In the genomic region with DNA sequence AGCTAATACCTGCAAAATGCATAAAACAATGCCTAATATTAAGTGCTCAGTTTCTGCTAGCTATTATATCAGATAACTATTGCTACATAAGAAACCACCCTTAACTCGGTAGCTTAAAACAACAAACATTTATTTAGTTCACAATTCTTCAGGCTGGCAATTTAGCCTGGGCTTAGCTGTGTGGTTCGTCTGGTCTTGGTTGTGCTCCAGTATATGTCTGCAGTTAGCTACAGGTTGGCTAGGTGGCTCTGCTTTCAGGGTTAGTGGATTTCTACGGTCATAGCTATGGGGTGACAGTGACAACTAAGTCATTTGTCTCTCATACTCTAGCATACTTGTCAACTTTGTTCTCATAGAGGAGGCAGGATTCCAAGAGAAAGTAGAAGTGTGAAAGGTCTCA, we compare ENCODE assay signal across 26 cellular contexts.
"Had no signal": no experiment of that assay in that cellular context is flagged by ENCODE, and none has a peak within 500 bp of the region (broad histone marks: within the 10 kb centered on the region; RNA-seq: fewer than 3 reads in every experiment).

No MANE protein-coding gene starts in this region.

- H3K27ac ChIP-seq: stomach, suprapubic skin, testis, thoracic aorta, thyroid gland, tibial artery, tibial nerve, transverse colon, upper lobe of left lung, upper lobe of right lung, uterus, vagina had no signal

- H3K4me3 ChIP-seq: stomach, suprapubic skin, testis, thoracic aorta, thyroid gland, tibial artery, tibial nerve, transverse colon, upper lobe of left lung, upper lobe of right lung, uterus, vagina had no signal

- DNase-seq: stimulated activated CD4-positive, alpha-beta T cell treated with anti-CD3 and anti-CD28 coated beads, Interleukin-2, amount 100 ng/mL, for 48 hours; stimulated activated CD4-positive, alpha-beta T cell treated with anti-CD3 and anti-CD28 coated beads, Interleukin-4, amount 100 ng/mL, for 1 hour; stimulated activated CD4-positive, alpha-beta T cell treated with anti-CD3 and anti-CD28 coated beads, Interleukin-4, amount 100 ng/mL, for 24 hours; stimulated activated CD4-positive, alpha-beta T cell treated with anti-CD3 and anti-CD28 coated beads, Interleukin-4, amount 100 ng/mL, for 4 hours; stimulated activated CD8-positive, alpha-beta memory T cell treated with anti-CD3 and anti-CD28 coated beads, Interleukin-4, amount 100 ng/mL, for 48 hours; stimulated activated naive B cell treated with anti-CD40 and anti-IgM and Interleukin-4, amounts not matched to agents 10 μg/mL and 1 μg/mL and 100 μg/mL, for 72 hours; stimulated activated naive CD4-positive, alpha-beta T cell; stimulated activated naive CD4-positive, alpha-beta T cell treated with Interleukin-2 at 50 U/mL for 16 hours; stimulated activated naive CD8-positive, alpha-beta T cell treated with anti-CD3 and anti-CD28 coated beads, Interleukin-15, amount 100 ng/mL, for 72 hours; stimulated activated naive CD8-positive, alpha-beta T cell treated with anti-CD3 and anti-CD28 coated beads, Interleukin-15, Interleukin-2, amounts not matched to agents 100 U/mL and 50 U/mL, for 24 hours; stomach; substantia nigra; testis; thyroid gland; tibial artery; transverse colon; trophoblast cell; upper lobe of left lung; upper lobe of right lung; uterus had no signal

- H3K36me3 ChIP-seq: stomach, suprapubic skin, thoracic aorta, thyroid gland, tibial artery, tibial nerve, transverse colon, upper lobe of left lung, upper lobe of right lung, uterus, vagina had no signal

- H3K4me1 ChIP-seq: stomach, suprapubic skin, testis, thyroid gland, tibial artery, tibial nerve, transverse colon, upper lobe of left lung, upper lobe of right lung, uterus, vagina had no signal

- H3K9me3 ChIP-seq: suprapubic skin, testis, thyroid gland, transverse colon, uterus had no signal

- H3K27me3 ChIP-seq: testis, thyroid gland, tibial artery, tibial nerve, transverse colon, upper lobe of left lung, upper lobe of right lung, uterus, vagina had no signal

- ATAC-seq: stimulated activated effector memory CD8-positive, alpha-beta T cell treated with anti-CD3 and anti-CD28 coated beads, Interleukin-12 subunit alpha, Interleukin-12 subunit beta, amount 100 ng/mL, for 72 hours; stimulated activated memory B cell treated with anti-CD40 and anti-IgM and Interleukin-4, amounts not matched to agents 10 μg/mL and 1 μg/mL and 100 μg/mL, for 72 hours; stimulated activated naive B cell treated with anti-CD40 and anti-IgM and Interleukin-4, amounts not matched to agents 10 μg/mL and 1 μg/mL and 100 μg/mL, for 72 hours; stimulated activated naive CD8-positive, alpha-beta T cell treated with anti-CD3 and anti-CD28 coated beads, Interleukin-15, amount 100 ng/mL, for 72 hours; stimulated activated naive CD8-positive, alpha-beta T cell treated with anti-CD3 and anti-CD28 coated beads, Interleukin-15, Interleukin-2, amounts not matched to agents 100 U/mL and 50 U/mL, for 24 hours; upper lobe of right lung had no signal
